In the genomic region with DNA sequence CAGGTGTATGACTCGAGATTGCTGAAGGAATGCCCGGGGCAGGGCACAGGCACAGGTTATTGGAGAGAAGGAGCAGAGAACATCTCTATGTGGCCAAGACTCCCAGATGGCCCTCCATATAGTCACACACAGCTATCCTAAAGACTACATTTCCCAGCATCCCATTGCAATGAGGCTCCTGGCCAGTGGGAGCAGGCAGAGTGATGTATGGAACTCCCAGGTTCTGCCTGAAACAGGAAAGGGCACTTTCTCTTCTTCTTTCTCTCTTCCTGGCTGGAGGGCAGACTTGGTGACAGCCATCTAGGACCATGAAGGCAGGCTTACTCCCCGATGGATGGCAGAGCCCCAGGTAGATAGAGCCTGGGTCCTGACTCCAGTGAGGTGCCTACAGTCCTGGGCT, we compare ENCODE assay signal across 14 cellular contexts. TPM values are rescaled to one million over a fixed set of nuclear protein-coding genes. Genes with fewer than 3 reads are reported as not detected.
A peak's percentile ranks its signal among the peaks of the same experiment; 100 is the strongest.
DNase-seq lines count a peak whose midpoint lies in the region; ATAC-seq and TF ChIP-seq lines count a peak whose summit lies in the region.
"Had no signal": no experiment of that assay in that cellular context is flagged by ENCODE, and none has a peak within 500 bp of the region (broad histone marks: within the 10 kb centered on the region; RNA-seq: fewer than 3 reads in every experiment).

No MANE protein-coding gene starts in this region.

- H3K4me1 ChIP-seq in mammary epithelial cell (ENCODE audit: insufficient read depth, low read length) (no peaks in the 10 kb centered on the region), breast epithelium (no peaks in the 10 kb centered on the region), upper lobe of right lung (no peaks in the 10 kb centered on the region)

- H3K4me3 Mint-ChIP-seq in WTC11 = no peak overlapping the region
- H3K4me3 Mint-ChIP-seq: stimulated activated naive CD8-positive, alpha-beta T cell treated with anti-CD3 and anti-CD28 coated beads, Interleukin-15, amount 100 ng/mL, for 72 hours had no signal

- peaks cover 32% of the 10 kb centered on the region for H3K27me3 Mint-ChIP-seq in WTC11 (ENCODE audit: low read depth)

- CTCF ChIA-PET in mammary epithelial cell (lab: Charles Lee; ENCODE audit: low non-redundant PET) = no interaction called here
- CTCF ChIA-PET in WTC11 (lab: Charles Lee) = interaction anchor here (0.7 to 3.3 kb wide), 8 partner anchors 8 to 251 kb away, joined by 3 to 35 read pairs (median 4); a partner anchor contains a TSS

- POLR2A ChIA-PET in WTC11 (lab: Charles Lee) = interaction anchor here (0.5 to 0.9 kb wide), 3 partner anchors 13 to 172 kb away, joined by 3 to 7 read pairs (median 3); no protein-coding TSS in a partner anchor

- H3K9ac ChIP-seq in mammary epithelial cell (ENCODE audit: insufficient read depth, low read length) = no peak overlapping the region

- peaks cover 26% of the 10 kb centered on the region for H3K79me2 ChIP-seq in mammary epithelial cell (ENCODE audit: insufficient read depth, low read length)

- peak; percentile 81 for ATAC-seq in WTC11
- peak; percentile 43 for ATAC-seq in upper lobe of right lung
- no peak for ATAC-seq in GM21367 (IDR thresholded peaks at IDR 0.05; ENCODE audit: unreplicated experiment)
- ATAC-seq: stimulated activated naive CD8-positive, alpha-beta T cell treated with anti-CD3 and anti-CD28 coated beads, Interleukin-15, amount 100 ng/mL, for 72 hours had no signal

- H3K27ac ChIP-seq in mammary epithelial cell (ENCODE audit: insufficient read depth, low read depth, low read length) (no peak overlapping the region), breast epithelium (no peak overlapping the region), upper lobe of right lung (no peak overlapping the region)
- H3K27ac ChIP-seq: cardiac muscle cell had no signal

- in situ Hi-C loops in mammary epithelial cell (cut with MboI; ENCODE audit: low sequenced_read_pairs in 2 of 2) = no loop called here

- H3K27me3 ChIP-seq in mammary epithelial cell (ENCODE audit: insufficient read depth, low read length) (no peaks in the 10 kb centered on the region), breast epithelium (no peaks in the 10 kb centered on the region), upper lobe of right lung (peaks cover 4% of the 10 kb centered on the region)

- peaks cover 2% of the 10 kb centered on the region for H4K20me1 ChIP-seq in mammary epithelial cell (ENCODE audit: insufficient read depth, low read length)

- H3K36me3 ChIP-seq in mammary epithelial cell (ENCODE audit: insufficient read depth, low read length) (peaks cover 24% of the 10 kb centered on the region), breast epithelium (no peaks in the 10 kb centered on the region), upper lobe of right lung (peaks cover 5% of the 10 kb centered on the region)
- H3K36me3 ChIP-seq: BLaER1 treated with 17β-estradiol and CSF1 and Interleukin-3, amounts not matched to agents 10 nM and 100 nM; cardiac muscle cell had no signal

- no peak overlapping the region for H3K4me3 ChIP-seq in mammary epithelial cell (replicated peaks in 1 of 3; ENCODE audit: insufficient read depth in 1 of 3, low read depth in 2 of 3, low read length in 3 of 3)
- no peak overlapping the region for H3K4me3 ChIP-seq in breast epithelium
- H3K4me3 ChIP-seq in NB4 (ENCODE audit: low read depth, low read length) = no peak overlapping the region
- H3K4me3 ChIP-seq in upper lobe of right lung = no peak overlapping the region
- H3K4me3 ChIP-seq: BLaER1 treated with 17β-estradiol and CSF1 and Interleukin-3, amounts not matched to agents 10 nM and 100 nM; cardiac muscle cell had no signal

- DNase-seq in mammary epithelial cell (peak; percentile 22), breast epithelium (ENCODE audit: low spot score in 2 of 2) (no peak), NB4 (ENCODE audit: low read depth) (peak; percentile 34), WTC11 (ENCODE audit: low spot score) (peak; percentile 46), upper lobe of right lung (no peak), SHP77 (lab: John Stamatoyannopoulos, UW) (no peak), T-helper 2 cell (no peak)
- DNase-seq: activated T-cell treated with anti-CD3 and anti-CD28 coated beads, Interleukin-2, amount 50 U/mL, for 48 hours; kidney glomerular epithelial cell; stimulated activated naive CD8-positive, alpha-beta T cell treated with anti-CD3 and anti-CD28 coated beads, Interleukin-15, amount 100 ng/mL, for 72 hours had no signal

- TF ChIP-seq CTCF in mammary epithelial cell (conservative IDR thresholded peaks at IDR 0.05 in 1 of 2, IDR thresholded peaks at IDR 0.05 in 1 of 2; ENCODE audit: extremely low read depth in 1 of 2, insufficient read depth in 1 of 2, low read depth in 1 of 2, low read length in 2 of 2) (no peak), breast epithelium (IDR thresholded peaks at IDR 0.05) (no peak), NB4 (IDR thresholded peaks at IDR 0.05; ENCODE audit: low read depth, low read length) (no peak), WTC11 (IDR thresholded peaks at IDR 0.05) (no peak), upper lobe of right lung (IDR thresholded peaks at IDR 0.05) (no peak)

- no peaks in the 10 kb centered on the region for H3K9me3 Mint-ChIP-seq in WTC11
- H3K9me3 Mint-ChIP-seq: stimulated activated naive CD8-positive, alpha-beta T cell treated with anti-CD3 and anti-CD28 coated beads, Interleukin-15, amount 100 ng/mL, for 72 hours had no signal

- dilution Hi-C loops in mammary epithelial cell (cut with HindIII; ENCODE audit: low sequenced_read_pairs) = no loop called here

- intact Hi-C loops in mammary epithelial cell (cut with micrococcal nuclease) = no loop called here
- intact Hi-C loops in breast epithelium (cut with DNase I; ENCODE audit: low total_unique reads) = no loop called here
- intact Hi-C loops in upper lobe of right lung (cut with DNase I) = no loop called here

- H3K9me3 ChIP-seq in mammary epithelial cell (replicated peaks; ENCODE audit: insufficient read depth, low read length) (no peaks in the 10 kb centered on the region), breast epithelium (no peaks in the 10 kb centered on the region), upper lobe of right lung (no peaks in the 10 kb centered on the region)
- H3K9me3 ChIP-seq: BLaER1 treated with 17β-estradiol and CSF1 and Interleukin-3, amounts not matched to agents 10 nM and 100 nM had no signal

- H3K36me3 Mint-ChIP-seq in WTC11 = peaks cover 3% of the 10 kb centered on the region; the same call in 1 of the 2 replicates

- H3K4me1 Mint-ChIP-seq in WTC11 = peaks cover 5% of the 10 kb centered on the region

- no TSS peak for BruUV-seq in mammary epithelial cell (replicated peaks; lab: Mats Ljungman, UMichigan)

- peak overlapping the region; percentile 95; the same call in 1 of the 2 replicates for H3K27ac Mint-ChIP-seq in WTC11
- H3K27ac Mint-ChIP-seq: stimulated activated naive CD8-positive, alpha-beta T cell treated with anti-CD3 and anti-CD28 coated beads, Interleukin-15, amount 100 ng/mL, for 72 hours had no signal

- H2AFZ ChIP-seq in mammary epithelial cell (ENCODE audit: low read depth, low read length) = no peak overlapping the region

- TF ChIP-seq POLR2A in breast epithelium (IDR thresholded peaks at IDR 0.05) (no peak), NB4 (IDR thresholded peaks at IDR 0.05; ENCODE audit: extremely low read depth, insufficient read length) (no peak)

- WGBS in mammary epithelial cell (ENCODE audit: low coverage, missing lambda C conversion rate) = 28% methylated on average over 3 of the region's 3 CpGs

- no peak overlapping the region for H3K4me2 ChIP-seq in mammary epithelial cell (ENCODE audit: insufficient read depth, low read depth, low read length)

TF ChIP-seq in WTC11, 78 proteins besides CTCF, POLR2A, EP300 and RAD21:
- TF ChIP-seq, protein P1, sequence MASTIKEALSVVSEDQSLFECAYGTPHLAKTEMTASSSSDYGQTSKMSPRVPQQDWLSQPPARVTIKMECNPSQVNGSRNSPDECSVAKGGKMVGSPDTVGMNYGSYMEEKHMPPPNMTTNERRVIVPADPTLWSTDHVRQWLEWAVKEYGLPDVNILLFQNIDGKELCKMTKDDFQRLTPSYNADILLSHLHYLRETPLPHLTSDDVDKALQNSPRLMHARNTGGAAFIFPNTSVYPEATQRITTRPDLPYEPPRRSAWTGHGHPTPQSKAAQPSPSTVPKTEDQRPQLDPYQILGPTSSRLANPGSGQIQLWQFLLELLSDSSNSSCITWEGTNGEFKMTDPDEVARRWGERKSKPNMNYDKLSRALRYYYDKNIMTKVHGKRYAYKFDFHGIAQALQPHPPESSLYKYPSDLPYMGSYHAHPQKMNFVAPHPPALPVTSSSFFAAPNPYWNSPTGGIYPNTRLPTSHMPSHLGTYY (CRISPR knock-in tag; IDR thresholded peaks at IDR 0.05) = no peak
- TF ChIP-seq, protein P2, sequence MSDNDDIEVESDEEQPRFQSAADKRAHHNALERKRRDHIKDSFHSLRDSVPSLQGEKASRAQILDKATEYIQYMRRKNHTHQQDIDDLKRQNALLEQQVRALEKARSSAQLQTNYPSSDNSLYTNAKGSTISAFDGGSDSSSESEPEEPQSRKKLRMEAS (CRISPR knock-in tag; IDR thresholded peaks at IDR 0.05) = no peak
- TF ChIP-seq NR3C1 (CRISPR knock-in tag; conservative IDR thresholded peaks at IDR 0.05; ENCODE audit: low read depth) (no peak), EMX1 (CRISPR knock-in tag; IDR thresholded peaks at IDR 0.05) (no peak)
TF ChIP-seq in WTC11: peak in this region for 0.

RNA-seq across cellular contexts. Expression of a gene that starts 13.5 kb away (rescaled TPM):
- total RNA-seq in mammary epithelial cell = 100 to 1,000 TPM in 1 of 2 donors, 10 to 100 TPM in 1; 75.8 to 254 TPM
- 77.1 TPM for polyA plus RNA-seq in mammary epithelial cell
- 84.7 TPM for polyA minus RNA-seq in mammary epithelial cell
- total RNA-seq in breast epithelium = 10 to 100 TPM in 2 of 3 donors, 1 to 10 TPM in 1; 3.4 to 45.1 (median 34.7) TPM
- total RNA-seq in WTC11 (2021) = 27.5 to 38.1 TPM (median 35.2 TPM) in 3 replicates
- 67.9 TPM for total RNA-seq in upper lobe of right lung

RNA-seq across cellular contexts. Expression of a gene that starts 15.1 kb away (rescaled TPM):
- total RNA-seq in mammary epithelial cell = 10 to 100 TPM; 11.7 to 16.9 TPM
- polyA plus RNA-seq in mammary epithelial cell = 15.0 TPM
- 12.6 TPM for polyA minus RNA-seq in mammary epithelial cell
- 1 to 10 TPM; 2.6 to 6.9 (median 5.3) TPM for total RNA-seq in breast epithelium
- 33.5 to 38.1 TPM (median 34.8 TPM) in 3 replicates for total RNA-seq in WTC11 (2021)
- total RNA-seq in upper lobe of right lung = 5.4 TPM

RNA-seq across cellular contexts. Expression of a gene that starts 21.0 kb away (rescaled TPM):
- total RNA-seq in mammary epithelial cell = 10 to 100 TPM; 17.7 to 26.3 TPM
- polyA plus RNA-seq in mammary epithelial cell = 17.4 TPM
- polyA minus RNA-seq in mammary epithelial cell = 31.9 TPM
- total RNA-seq in breast epithelium = 10 to 100 TPM in 1 of 3 donors, 1 to 10 TPM in 2; 6.4 to 11.5 (median 9.5) TPM
- total RNA-seq in WTC11 (2021) = 102 to 113 TPM (median 109 TPM) in 3 replicates
- 13.7 TPM for total RNA-seq in upper lobe of right lung

RNA-seq across cellular contexts. Expression of a gene that starts 32.4 kb away (rescaled TPM):
- total RNA-seq in mammary epithelial cell (100 to 1,000 TPM in 1 of 2 donors, 10 to 100 TPM in 1; 81.9 to 316 TPM), breast epithelium (10 to 100 TPM; 89.9 to 96.7 (median 91.2) TPM), WTC11 (2021) (43.7 to 60.6 TPM (median 60.1 TPM) in 3 replicates), upper lobe of right lung (48.8 TPM)
- 224 TPM for polyA plus RNA-seq in mammary epithelial cell
- 242 TPM for polyA minus RNA-seq in mammary epithelial cell

RNA-seq across cellular contexts. Expression of a gene that starts 50.8 kb away (rescaled TPM):
- total RNA-seq in mammary epithelial cell (10 to 100 TPM; 39.3 to 56.5 TPM), breast epithelium (10 to 100 TPM in 1 of 3 donors, 1 to 10 TPM in 1, not detected in 1; 5.6 to 13.5 TPM), WTC11 (2021) (5.2 to 6.5 TPM (median 5.3 TPM) in 3 replicates), upper lobe of right lung (1.8 TPM)
- polyA plus RNA-seq in mammary epithelial cell = 14.8 TPM
- 8.4 TPM for polyA minus RNA-seq in mammary epithelial cell
- total RNA-seq: osteocyte had no signal

Comparison
In these comparisons a context has a peak if more than half of its experiments do, and no peak if none do; other contexts are left out.
1. DNase-seq: peak in mammary epithelial cell (single experiment), NB4 (single experiment) and WTC11 (single experiment); none in breast epithelium (0 of 2), upper lobe of right lung (single experiment), SHP77 (0 of 2) and T-helper 2 cell (0 of 5).